Comparison of ENCODE assay signal across 8 cellular contexts in genomic region chr10:23067939-23068775, GRCh38. TPM values are rescaled to one million over a fixed set of nuclear protein-coding genes. Genes with fewer than 3 reads are reported as not detected.
DNase-seq lines count a peak whose midpoint lies in the region; ATAC-seq and TF ChIP-seq lines count a peak whose summit lies in the region.

No MANE protein-coding gene starts in this region.

- peaks cover 6% of the 10 kb centered on the region for H3K4me1 ChIP-seq in smooth muscle cell (ENCODE audit: low read depth)

- in situ Hi-C loops in astrocyte of the cerebellum (cut with HindIII; ENCODE audit: low sequenced_read_pairs), result no loop called here

- H3K27ac ChIP-seq in smooth muscle cell (ENCODE audit: low read depth), result no peak overlapping the region

- DNase-seq in D341Med (ENCODE audit: low spot score) (peak; percentile 75), NCI-H1417 treated with DMSO at 0.1 percent for 48 hours (lab: John Stamatoyannopoulos, UW) (peak; percentile 2), T1000 (lab: John Stamatoyannopoulos, UW) (peak; percentile 15), astrocyte of the cerebellum (ENCODE audit: low read depth) (peak; percentile 47), hippocampal formation (lab: John Stamatoyannopoulos, UW) (peak; percentile 61 to 65), smooth muscle cell (lab: John Stamatoyannopoulos, UW; ENCODE audit: unreplicated experiment) (peak; percentile 13)

- ATAC-seq in GM21723 (IDR thresholded peaks at IDR 0.05; ENCODE audit: unreplicated experiment), result peak; percentile 50
- ATAC-seq in HG02571 (IDR thresholded peaks at IDR 0.05; ENCODE audit: unreplicated experiment), result no peak

- no peaks in the 10 kb centered on the region for H3K79me2 ChIP-seq in smooth muscle cell (ENCODE audit: low read depth)

- H3K27me3 ChIP-seq in smooth muscle cell (ENCODE audit: low read depth), result no peaks in the 10 kb centered on the region

- H3F3A ChIP-seq in smooth muscle cell (ENCODE audit: low read depth), result no peaks in the 10 kb centered on the region

- H3K36me3 ChIP-seq in smooth muscle cell (ENCODE audit: low read depth), result no peaks in the 10 kb centered on the region

- H2AFZ ChIP-seq in smooth muscle cell (ENCODE audit: low read depth), result peak overlapping the region; percentile 54

- no peak overlapping the region for H3K9ac ChIP-seq in smooth muscle cell (ENCODE audit: low read depth)

- WGBS in smooth muscle cell (ENCODE audit: low lambda C conversion rate), result 51% methylated on average over 16 of the region's 16 CpGs

- H3K4me3 ChIP-seq in astrocyte of the cerebellum (ENCODE audit: low read depth, low read length) (no peak overlapping the region), smooth muscle cell (no peak overlapping the region)

- H3K9me3 ChIP-seq in smooth muscle cell (replicated peaks; ENCODE audit: low read depth), result no peaks in the 10 kb centered on the region

- TF ChIP-seq CTCF in astrocyte of the cerebellum (IDR thresholded peaks at IDR 0.05; ENCODE audit: low read depth, low read length, missing control alignments) (peak; percentile 88), smooth muscle cell (IDR thresholded peaks at IDR 0.05; ENCODE audit: borderline replicate concordance, insufficient read depth, poor library complexity, severe bottlenecking) (peak; percentile 70)

- no peak overlapping the region for H3K4me2 ChIP-seq in smooth muscle cell

- no peaks in the 10 kb centered on the region for H4K20me1 ChIP-seq in smooth muscle cell (ENCODE audit: low read depth)

RNA-seq across cellular contexts. Expression of gene MSRB2, which starts 27.2 kb away (rescaled TPM):
- 9.4 and 21.5 TPM in 2 replicates for total RNA-seq in smooth muscle cell
- 64.0 and 70.9 TPM in 2 replicates for polyA plus RNA-seq in smooth muscle cell

Comparison
In these comparisons a context has a peak if more than half of its experiments do, and no peak if none do; other contexts are left out.
1. DNase-seq: peak in every context shown above with its lines; median percentile 75 in D341Med; 63 in hippocampal formation; 47 in astrocyte of the cerebellum; 15 in T1000; 13 in smooth muscle cell; 2 in NCI-H1417 treated with DMSO at 0.1 percent for 48 hours.